Comparison of ENCODE assay signal across 17 cellular contexts in genomic region chr12:3967556-3968160, GRCh38.
"Had no signal": no experiment of that assay in that cellular context is flagged by ENCODE, and none has a peak within 500 bp of the region (broad histone marks: within the 10 kb centered on the region; RNA-seq: fewer than 3 reads in every experiment).

No MANE protein-coding gene starts in this region.

- H3K9me3 Mint-ChIP-seq: activated CD4-positive, alpha-beta memory T cell treated with anti-CD3 and anti-CD28 coated beads for 36 hours; T-cell had no signal

- H3K27ac Mint-ChIP-seq: activated CD4-positive, alpha-beta memory T cell treated with anti-CD3 and anti-CD28 coated beads for 36 hours; activated naive CD8-positive, alpha-beta T cell; T-cell had no signal

- H3K27me3 Mint-ChIP-seq: activated CD4-positive, alpha-beta memory T cell treated with anti-CD3 and anti-CD28 coated beads for 36 hours; activated naive CD8-positive, alpha-beta T cell; naive thymus-derived CD4-positive, alpha-beta T cell; T-cell had no signal

- ATAC-seq: naive thymus-derived CD4-positive, alpha-beta T cell; psoas muscle; stimulated activated naive CD8-positive, alpha-beta T cell treated with anti-CD3 and anti-CD28 coated beads, Interleukin-15, Interleukin-2, amounts not matched to agents 100 U/mL and 50 U/mL, for 24 hours; T-cell had no signal

- H3K4me3 Mint-ChIP-seq: activated CD4-positive, alpha-beta memory T cell treated with anti-CD3 and anti-CD28 coated beads for 36 hours; activated naive CD8-positive, alpha-beta T cell; naive thymus-derived CD4-positive, alpha-beta T cell; T-cell had no signal

- H3K4me1 ChIP-seq: esophagus squamous epithelium, left ventricle myocardium inferior, psoas muscle, sigmoid colon, suprapubic skin had no signal

- H3K4me3 ChIP-seq: dorsolateral prefrontal cortex, esophagus squamous epithelium, left ventricle myocardium inferior, psoas muscle, sigmoid colon, suprapubic skin had no signal

- H3K27ac ChIP-seq: dorsolateral prefrontal cortex, esophagus squamous epithelium, left ventricle myocardium inferior, psoas muscle, sigmoid colon, suprapubic skin had no signal

- H3K9me3 ChIP-seq: esophagus squamous epithelium, left ventricle myocardium inferior, psoas muscle, sigmoid colon, suprapubic skin had no signal

- H3K27me3 ChIP-seq: sigmoid colon, suprapubic skin had no signal

- H3K36me3 ChIP-seq: esophagus squamous epithelium, left ventricle myocardium inferior, sigmoid colon, suprapubic skin had no signal

- H3K36me3 Mint-ChIP-seq: activated CD4-positive, alpha-beta memory T cell treated with anti-CD3 and anti-CD28 coated beads for 36 hours; activated naive CD8-positive, alpha-beta T cell; T-cell had no signal

- DNase-seq: activated CD4-positive, alpha-beta memory T cell treated with anti-CD3 and anti-CD28 coated beads for 36 hours; activated gamma-delta T cell; activated T-cell treated with anti-CD3 and anti-CD28 coated beads, Interleukin-2, amount 50 U/mL, for 48 hours; dorsolateral prefrontal cortex; esophagus squamous epithelium; foreskin fibroblast; left ventricle myocardium inferior; naive thymus-derived CD4-positive, alpha-beta T cell; psoas muscle; sigmoid colon; stimulated activated CD4-positive, alpha-beta T cell treated with anti-CD3 and anti-CD28 coated beads, Interleukin-4, amount 100 ng/mL, for 1 hour; stimulated activated CD8-positive, alpha-beta memory T cell treated with anti-CD3 and anti-CD28 coated beads, Interleukin-4, amount 100 ng/mL, for 48 hours; stimulated activated naive CD8-positive, alpha-beta T cell treated with anti-CD3 and anti-CD28 coated beads, Interleukin-15, Interleukin-2, amounts not matched to agents 100 U/mL and 50 U/mL, for 24 hours; T-cell; T1000 had no signal
